ENCODE assay signal across 27 cellular contexts in genomic region chr4:165027762-165028402, GRCh38. TPM values are rescaled to one million over a fixed set of nuclear protein-coding genes. Genes with fewer than 3 reads are reported as not detected.
A peak's percentile ranks its signal among the peaks of the same experiment; 100 is the strongest.
DNase-seq lines count a peak whose midpoint lies in the region; FAIRE-seq and TF ChIP-seq lines count a peak whose summit lies in the region.
"Had no signal": no experiment of that assay in that cellular context is flagged by ENCODE, and none has a peak within 500 bp of the region (broad histone marks: within the 10 kb centered on the region; RNA-seq: fewer than 3 reads in every experiment).

No MANE protein-coding gene starts in this region.

- TF ChIP-seq POLR2A in testis (IDR thresholded peaks at IDR 0.05) (no peak), Peyer's patch (IDR thresholded peaks at IDR 0.05) (no peak)

- intact Hi-C loops in testis (cut with DNase I; ENCODE audit: low total_unique reads), result no loop called here

- H3K27ac ChIP-seq in testis (no peak overlapping the region), Peyer's patch (no peak overlapping the region)
- H3K27ac ChIP-seq: GM23248, neural progenitor cell, prostate gland, suprapubic skin had no signal

- FAIRE-seq in urothelium cell line (lab: Jason Lieb, UNC), result no peak
- FAIRE-seq: D721Med, endothelial cell of umbilical vein had no signal

- H3K36me3 ChIP-seq in testis (ENCODE audit: low read depth, missing control alignments) (no peaks in the 10 kb centered on the region), Peyer's patch (no peaks in the 10 kb centered on the region)
- H3K36me3 ChIP-seq: neural progenitor cell, prostate gland, suprapubic skin had no signal

- no peaks in the 10 kb centered on the region for H3K4me1 ChIP-seq in testis
- H3K4me1 ChIP-seq in Peyer's patch, result no peaks in the 10 kb centered on the region
- H3K4me1 ChIP-seq: neural progenitor cell, prostate gland, suprapubic skin had no signal

- H3K4me3 ChIP-seq in testis (no peak overlapping the region), Peyer's patch (no peak overlapping the region)
- H3K4me3 ChIP-seq: GM23248, lung, neural progenitor cell, prostate gland, suprapubic skin had no signal

- TF ChIP-seq CTCF in testis (IDR thresholded peaks at IDR 0.05) (no peak), Peyer's patch (IDR thresholded peaks at IDR 0.05) (no peak)

- DNase-seq in HCEC 1CT (peak; percentile 3), RKO (ENCODE audit: low spot score) (peak; percentile 12), globus pallidus (ENCODE audit: low spot score) (peak; percentile 27), urothelium cell line (ENCODE audit: low spot score) (peak; percentile 21), COLO668 (lab: John Stamatoyannopoulos, UW; ENCODE audit: unreplicated experiment) (no peak), testis (no peak), Peyer's patch (no peak)
- DNase-seq: activated CD8-positive, alpha-beta memory T cell treated with anti-CD3 and anti-CD28 coated beads, Interleukin-2, amount 10 ng/mL, durations not matched to agents 7 days and 5 days; activated naive CD4-positive, alpha-beta T cell treated with anti-CD3 and anti-CD28 coated beads, Interleukin-2, amount 10 ng/mL, durations not matched to agents 7 days and 5 days; activated T-cell treated with anti-CD3 and anti-CD28 coated beads, Interleukin-2, amount 50 U/mL, for 48 hours; GM23248; NCI-H1436; NCI-H2081 treated with DMSO at 0.1 percent for 48 hours; NCI-H226; NCI-H774; Right ventricle myocardium superior; stimulated activated naive CD4-positive, alpha-beta T cell had no signal

- 84 to 88% methylated on average over 7 of the region's 7 CpGs for WGBS in testis, 2 donors

- H3K9me3 ChIP-seq in testis, result no peaks in the 10 kb centered on the region
- no peaks in the 10 kb centered on the region for H3K9me3 ChIP-seq in Peyer's patch
- H3K9me3 ChIP-seq: prostate gland, suprapubic skin had no signal

- no peaks in the 10 kb centered on the region for H3K27me3 ChIP-seq in testis
- no peaks in the 10 kb centered on the region for H3K27me3 ChIP-seq in Peyer's patch
- H3K27me3 ChIP-seq: neural progenitor cell, suprapubic skin had no signal

RNA-seq across cellular contexts. Expression of gene TRIM60, which starts 3.9 kb away (rescaled TPM):
- total RNA-seq in testis (1 to 10 TPM in 1 of 2 donors, under 1 TPM in 1; 0.79 to 1.1 TPM), Peyer's patch (not detected)
- polyA plus RNA-seq in testis (ENCODE audit: insufficient read depth, low read depth, low replicate concordance), result 3.9 TPM
- total RNA-seq: activated CD8-positive, alpha-beta memory T cell treated with anti-CD3 and anti-CD28 coated beads, Interleukin-2, amount 10 ng/mL, durations not matched to agents 7 days and 5 days; chondrocyte; endothelial cell of umbilical vein; GM23248; kidney epithelial cell; lung; prostate gland; Right ventricle myocardium superior; suprapubic skin; ureter; WTC11 had no signal
- polyA plus RNA-seq: endothelial cell of umbilical vein, GM23248, lung had no signal

RNA-seq across cellular contexts. Expression of gene TRIM75, which starts 25.8 kb away (rescaled TPM):
- total RNA-seq in testis, result under 1 TPM; 0.24 to 0.81 TPM
- 0.28 TPM for polyA plus RNA-seq in testis (ENCODE audit: insufficient read depth, low read depth, low replicate concordance)
- total RNA-seq in Peyer's patch, result not detected
- total RNA-seq: activated CD8-positive, alpha-beta memory T cell treated with anti-CD3 and anti-CD28 coated beads, Interleukin-2, amount 10 ng/mL, durations not matched to agents 7 days and 5 days; chondrocyte; endothelial cell of umbilical vein; GM23248; kidney epithelial cell; lung; Right ventricle myocardium superior; suprapubic skin; ureter; WTC11 had no signal
- polyA plus RNA-seq: endothelial cell of umbilical vein, GM23248, lung had no signal

RNA-seq across cellular contexts. Expression of gene TRIM61, which starts 50.4 kb away (rescaled TPM):
- total RNA-seq in testis (1 to 10 TPM; 4.5 to 4.9 TPM), Peyer's patch (1 to 10 TPM in 1 of 4 donors, under 1 TPM in 1, not detected in 2; 0.53 to 1.7 TPM)
- 12.9 TPM for polyA plus RNA-seq in testis (ENCODE audit: insufficient read depth, low read depth, low replicate concordance)
- total RNA-seq: GM23248, suprapubic skin had no signal
- polyA plus RNA-seq: endothelial cell of umbilical vein had no signal

Comparison
In these comparisons a context has a peak if more than half of its experiments do, and no peak if none do; other contexts are left out.
1. DNase-seq: peak in HCEC 1CT (single experiment), RKO (single experiment), globus pallidus (single experiment) and urothelium cell line (single experiment); none in COLO668 (single experiment), testis (single experiment) and Peyer's patch (0 of 3).